29 cellular contexts compared by ENCODE assay signal in genomic region chr10:11238893-11239292, GRCh38.
DNase-seq lines count a peak whose midpoint lies in the region; ATAC-seq, FAIRE-seq and TF ChIP-seq lines count a peak whose summit lies in the region.
"Had no signal": no experiment of that assay in that cellular context is flagged by ENCODE, and none has a peak within 500 bp of the region (broad histone marks: within the 10 kb centered on the region; RNA-seq: fewer than 3 reads in every experiment).

No MANE protein-coding gene starts in this region.

- H3K4me2 ChIP-seq in BLaER1 treated with 17β-estradiol and CSF1 and Interleukin-3, amounts not matched to agents 10 nM and 100 nM = peak overlapping the region in 10 of 11 experiments; percentile 82 to 97 (median 92); a peak in 20 of 22 replicates
- H3K4me2 ChIP-seq in astrocyte (ENCODE audit: low read length) = no peak overlapping the region

- H3K36me3 Mint-ChIP-seq in CD4-positive, alpha-beta memory T cell = peaks cover 13 to 68% of the 10 kb centered on the region in 2 donors
- no peaks in the 10 kb centered on the region for H3K36me3 Mint-ChIP-seq in astrocyte (ENCODE audit: low read depth, unreplicated experiment)
- H3K36me3 Mint-ChIP-seq in naive thymus-derived CD8-positive, alpha-beta T cell = peaks cover 5 to 81% (median 8%) of the 10 kb centered on the region in 3 donors

- DNase-seq in CD4-positive, alpha-beta memory T cell = no peak
- DNase-seq in astrocyte (ENCODE audit: low read depth) = no peak
- DNase-seq in naive thymus-derived CD8-positive, alpha-beta T cell = no peak
- no peak for DNase-seq in NCI-H1694 treated with DMSO at 0.1 percent for 48 hours (lab: John Stamatoyannopoulos, UW)
- DNase-seq in DMS114 treated with DMSO at 0.1 percent for 48 hours (lab: John Stamatoyannopoulos, UW; ENCODE audit: unreplicated experiment) = no peak
- DNase-seq: activated naive CD4-positive, alpha-beta T cell; CD8-positive, alpha-beta memory T cell; effector CD4-positive, alpha-beta T cell; H9; heart right ventricle; kidney glomerular epithelial cell; NCI-H1105 treated with DMSO at 0.1 percent for 48 hours; NCI-H2029; NCI-H526 treated with DMSO at 0.1 percent for 48 hours; nucleus accumbens; SIG-M5; sigmoid colon; stimulated activated CD4-positive, alpha-beta T cell treated with anti-CD3 and anti-CD28 coated beads, Interleukin-4, amount 100 ng/mL, for 4 hours; stimulated activated naive CD4-positive, alpha-beta T cell; T-helper 9 cell; uterus; WERI-Rb-1 had no signal

- CTCF ChIA-PET in CD4-positive, alpha-beta memory T cell (lab: Charles Lee; ENCODE audit: partially characterized antibody) = interaction anchor here (0.6 to 2.1 kb wide), 4 partner anchors 13 to 32 kb away, joined by 3 to 4 read pairs (median 3); no protein-coding TSS in a partner anchor

- peak overlapping the region in 3 of 11 experiments; percentile 10 to 89 (median 22); a peak in 3 of 22 replicates for H3K27ac ChIP-seq in BLaER1 treated with 17β-estradiol and CSF1 and Interleukin-3, amounts not matched to agents 10 nM and 100 nM
- H3K27ac ChIP-seq in CD4-positive, alpha-beta memory T cell (ENCODE audit: low read depth, low read length) = no peak overlapping the region
- no peak overlapping the region for H3K27ac ChIP-seq in astrocyte (ENCODE audit: low read depth, low read length)
- H3K27ac ChIP-seq: breast epithelium, heart right ventricle, prostate gland, sigmoid colon, uterus, WERI-Rb-1 had no signal

- no peaks in the 10 kb centered on the region for H3K27me3 Mint-ChIP-seq in CD4-positive, alpha-beta memory T cell
- H3K27me3 Mint-ChIP-seq in astrocyte (ENCODE audit: low read depth, unreplicated experiment) = no peaks in the 10 kb centered on the region
- no peaks in the 10 kb centered on the region for H3K27me3 Mint-ChIP-seq in naive thymus-derived CD8-positive, alpha-beta T cell
- H3K27me3 Mint-ChIP-seq: CD8-positive, alpha-beta memory T cell had no signal

- no peak overlapping the region for H3K4me3 ChIP-seq in BLaER1 treated with 17β-estradiol and CSF1 and Interleukin-3, amounts not matched to agents 10 nM and 100 nM
- H3K4me3 ChIP-seq in CD4-positive, alpha-beta memory T cell (ENCODE audit: low read length in 2 of 2) = no peak overlapping the region
- H3K4me3 ChIP-seq in astrocyte (ENCODE audit: insufficient read depth, low read depth, low read length) = no peak overlapping the region
- H3K4me3 ChIP-seq: breast epithelium, heart right ventricle, lung, prostate gland, sigmoid colon, uterus had no signal

- peaks cover 56 to 100% (median 100%) of the 10 kb centered on the region in 11 experiments for H4K20me1 ChIP-seq in BLaER1 treated with 17β-estradiol and CSF1 and Interleukin-3, amounts not matched to agents 10 nM and 100 nM
- no peaks in the 10 kb centered on the region for H4K20me1 ChIP-seq in astrocyte (ENCODE audit: insufficient read depth, low read length)

- no peaks in the 10 kb centered on the region for H3K9me3 ChIP-seq in BLaER1 treated with 17β-estradiol and CSF1 and Interleukin-3, amounts not matched to agents 10 nM and 100 nM (replicated peaks in 1 of 11)
- H3K9me3 ChIP-seq in CD4-positive, alpha-beta memory T cell (ENCODE audit: control insufficient read depth in 1 of 2, low read length in 2 of 2) = no peaks in the 10 kb centered on the region
- H3K9me3 ChIP-seq in astrocyte (ENCODE audit: insufficient read depth, low read depth, low read length) = no peaks in the 10 kb centered on the region
- H3K9me3 ChIP-seq: breast epithelium, heart right ventricle, prostate gland, sigmoid colon, uterus had no signal

- H2AFZ ChIP-seq in astrocyte (ENCODE audit: low read depth, low read length) = no peak overlapping the region

- peak overlapping the region in 2 of 8 donors; percentile 12 to 68 for H3K4me3 Mint-ChIP-seq in CD4-positive, alpha-beta memory T cell
- no peak overlapping the region for H3K4me3 Mint-ChIP-seq in astrocyte (ENCODE audit: unreplicated experiment)
- H3K4me3 Mint-ChIP-seq in naive thymus-derived CD8-positive, alpha-beta T cell = peak overlapping the region in 1 of 10 donors; percentile 50
- H3K4me3 Mint-ChIP-seq: H9 had no signal

- TF ChIP-seq CTCF in astrocyte (IDR thresholded peaks at IDR 0.05; ENCODE audit: insufficient read depth, low read depth, low read length) = no peak

- H3K27me3 ChIP-seq in BLaER1 treated with 17β-estradiol and CSF1 and Interleukin-3, amounts not matched to agents 10 nM and 100 nM = no peaks in the 10 kb centered on the region
- H3K27me3 ChIP-seq in CD4-positive, alpha-beta memory T cell (ENCODE audit: insufficient read depth, low read length) = no peaks in the 10 kb centered on the region
- no peaks in the 10 kb centered on the region for H3K27me3 ChIP-seq in astrocyte (ENCODE audit: insufficient read depth, low read length)
- H3K27me3 ChIP-seq: breast epithelium, heart right ventricle, sigmoid colon, uterus had no signal

- no peaks in the 10 kb centered on the region for H3K79me2 ChIP-seq in astrocyte (ENCODE audit: insufficient read depth, low read length)

- FAIRE-seq in astrocyte (lab: Jason Lieb, UNC) = no peak
- FAIRE-seq: colon had no signal

- peaks cover 7 to 77% (median 30%) of the 10 kb centered on the region in 11 experiments; a peak in 20 of 22 replicates for H3K36me3 ChIP-seq in BLaER1 treated with 17β-estradiol and CSF1 and Interleukin-3, amounts not matched to agents 10 nM and 100 nM
- peaks cover 5% of the 10 kb centered on the region for H3K36me3 ChIP-seq in CD4-positive, alpha-beta memory T cell (ENCODE audit: insufficient read depth, low read length)
- H3K36me3 ChIP-seq in astrocyte (ENCODE audit: insufficient read depth, low read length) = no peaks in the 10 kb centered on the region
- H3K36me3 ChIP-seq: breast epithelium, prostate gland, sigmoid colon, uterus, WERI-Rb-1 had no signal

- peaks cover 45 to 81% (median 59%) of the 10 kb centered on the region in 4 donors for H3K4me1 Mint-ChIP-seq in CD4-positive, alpha-beta memory T cell
- peaks cover 24% of the 10 kb centered on the region for H3K4me1 Mint-ChIP-seq in astrocyte (ENCODE audit: low read depth, unreplicated experiment)
- peaks cover 45 to 96% (median 72%) of the 10 kb centered on the region in 4 donors for H3K4me1 Mint-ChIP-seq in naive thymus-derived CD8-positive, alpha-beta T cell

- H3K27ac Mint-ChIP-seq in CD4-positive, alpha-beta memory T cell = peak overlapping the region in 4 of 7 donors; percentile 38 to 68 (median 53)
- peak overlapping the region; percentile 27 for H3K27ac Mint-ChIP-seq in astrocyte (ENCODE audit: unreplicated experiment)
- H3K27ac Mint-ChIP-seq in naive thymus-derived CD8-positive, alpha-beta T cell = peak overlapping the region in 6 of 10 donors; percentile 29 to 78 (median 56)
- H3K27ac Mint-ChIP-seq: H9 had no signal

- H3K9ac ChIP-seq in BLaER1 treated with 17β-estradiol and CSF1 and Interleukin-3, amounts not matched to agents 10 nM and 100 nM = peak overlapping the region in 1 of 11 experiments; percentile 6; a peak in 1 of 22 replicates
- H3K9ac ChIP-seq in astrocyte (ENCODE audit: low read length) = no peak overlapping the region

- H3K9me3 Mint-ChIP-seq in CD4-positive, alpha-beta memory T cell = no peaks in the 10 kb centered on the region
- H3K9me3 Mint-ChIP-seq in astrocyte (ENCODE audit: unreplicated experiment) = no peaks in the 10 kb centered on the region
- no peaks in the 10 kb centered on the region for H3K9me3 Mint-ChIP-seq in naive thymus-derived CD8-positive, alpha-beta T cell
- H3K9me3 Mint-ChIP-seq: CD8-positive, alpha-beta memory T cell; H9 had no signal

- POLR2A ChIA-PET in CD4-positive, alpha-beta memory T cell (lab: Charles Lee; ENCODE audit: partially characterized antibody) = interaction anchor here (1.1 to 6.3 kb wide), 5 partner anchors 14 to 73 kb away, joined by 4 to 51 read pairs (median 35); no protein-coding TSS in a partner anchor
- POLR2A ChIA-PET in naive thymus-derived CD8-positive, alpha-beta T cell (lab: Charles Lee) = interaction anchor here (1.8 kb wide), 1 partner anchor 12 kb away, joined by 5 read pairs; no protein-coding TSS in a partner anchor

- peaks cover 97 to 100% (median 100%) of the 10 kb centered on the region in 10 experiments for H3K4me1 ChIP-seq in BLaER1 treated with 17β-estradiol and CSF1 and Interleukin-3, amounts not matched to agents 10 nM and 100 nM
- H3K4me1 ChIP-seq in CD4-positive, alpha-beta memory T cell (ENCODE audit: insufficient read depth, low read length) = peaks cover 100% of the 10 kb centered on the region
- H3K4me1 ChIP-seq in astrocyte (ENCODE audit: insufficient read depth, low read length) = peaks cover 7% of the 10 kb centered on the region
- H3K4me1 ChIP-seq: breast epithelium, prostate gland, uterus had no signal

- intact Hi-C loops in CD4-positive, alpha-beta memory T cell (cut with micrococcal nuclease) = no loop called here

- no peak for ATAC-seq in naive thymus-derived CD8-positive, alpha-beta T cell
- ATAC-seq in HG03442 (IDR thresholded peaks at IDR 0.05; ENCODE audit: unreplicated experiment) = no peak
- ATAC-seq: heart right ventricle, Panc1 had no signal
